ENCODE assay signal across 1 cellular context in genomic region chr3:46908294-46908985, GRCh38.
TF ChIP-seq lines count a peak whose summit lies in the region.

No MANE protein-coding gene starts in this region.

TF ChIP-seq in IMR-90, 13 proteins besides CTCF, POLR2A, EP300 and RAD21:
- TF ChIP-seq MAZ (IDR thresholded peaks at IDR 0.05; ENCODE audit: borderline replicate concordance, low read depth, low read length) (no peak), SMC3 (IDR thresholded peaks at IDR 0.05; ENCODE audit: low read depth, low read length) (peak; percentile 19; the same call in 1 of the 2 replicates), RFX5 (IDR thresholded peaks at IDR 0.05; ENCODE audit: low read depth, low read length) (no peak), USF2 (IDR thresholded peaks at IDR 0.05; ENCODE audit: low read depth, low read length) (no peak)
